In the genomic region with DNA sequence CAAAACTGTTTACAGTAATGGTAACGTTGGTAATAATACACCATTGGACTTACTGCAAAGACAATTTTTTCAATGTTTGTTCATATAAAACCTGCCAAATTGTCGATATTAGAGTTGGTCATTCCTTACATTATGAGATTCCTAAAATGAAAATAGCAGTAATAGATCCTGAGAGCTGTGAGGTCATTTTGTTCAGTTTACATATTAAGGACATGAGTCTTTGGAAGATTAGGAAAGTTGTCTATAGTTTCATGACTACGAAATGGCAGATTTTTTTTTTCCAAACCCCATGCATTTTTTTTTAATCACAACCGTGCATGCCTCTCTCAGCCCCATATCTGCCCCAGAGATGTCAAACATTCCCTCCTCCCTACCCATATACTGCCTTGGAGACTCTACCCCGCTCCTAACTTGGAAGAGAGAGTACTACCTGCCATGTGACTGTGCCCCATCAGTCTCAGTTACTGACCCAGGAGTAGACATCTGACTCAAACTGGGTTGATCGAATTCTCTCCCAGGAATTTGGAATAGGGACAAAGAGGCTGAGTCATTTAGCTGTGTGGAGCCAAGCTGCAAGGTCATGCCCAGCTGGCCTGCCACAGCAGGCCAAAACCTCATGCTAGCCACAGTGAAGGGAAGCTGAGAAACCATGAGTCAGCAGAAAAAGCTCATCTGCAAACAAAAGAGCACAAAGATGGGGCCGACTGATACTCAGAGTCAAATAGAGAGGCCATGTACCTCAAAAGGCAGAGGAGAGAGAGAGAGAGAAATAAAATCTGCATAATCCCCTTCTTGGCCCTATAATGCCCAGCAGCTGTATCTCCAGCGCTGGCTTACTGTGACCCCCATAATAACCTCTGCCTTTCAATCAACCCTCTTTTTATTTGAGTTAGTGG, we compare ENCODE assay signal across 9 cellular contexts. TPM values are rescaled to one million over a fixed set of nuclear protein-coding genes. Genes with fewer than 3 reads are reported as not detected.
DNase-seq lines count a peak whose midpoint lies in the region; FAIRE-seq and TF ChIP-seq lines count a peak whose summit lies in the region.
"Had no signal": no experiment of that assay in that cellular context is flagged by ENCODE, and none has a peak within 500 bp of the region (broad histone marks: within the 10 kb centered on the region; RNA-seq: fewer than 3 reads in every experiment).

No MANE protein-coding gene starts in this region.

- DNase-seq in AG08396 (ENCODE audit: low spot score), result peak; percentile 85
- no peak for DNase-seq in GM19239 (ENCODE audit: insufficient read length, low spot score)
- peak; percentile 97 for DNase-seq in M059J (ENCODE audit: low read depth)
- DNase-seq in amniotic epithelial cell (ENCODE audit: low read depth), result peak; percentile 87
- peak; percentile 82 for DNase-seq in right atrium auricular region (ENCODE audit: low spot score)
- peak; percentile 92 for DNase-seq in retinal pigment epithelial cell (ENCODE audit: low read depth)
- DNase-seq in NCI-H1436 (lab: John Stamatoyannopoulos, UW), result no peak
- DNase-seq in GM13976 (ENCODE audit: low spot score), result no peak

- no peaks in the 10 kb centered on the region for H3K9me3 ChIP-seq in right atrium auricular region

- H3K27me3 ChIP-seq in right atrium auricular region, result no peaks in the 10 kb centered on the region

- H3K4me3 ChIP-seq in right atrium auricular region (no peak overlapping the region), retinal pigment epithelial cell (ENCODE audit: low read length) (no peak overlapping the region)

- FAIRE-seq in GM19239 (lab: Jason Lieb, UNC), result peak; percentile 87
- FAIRE-seq: endometrium had no signal

- in situ Hi-C loops in GM13976 (cut with MboI; ENCODE audit: low sequenced_read_pairs, unreplicated experiment), result no loop called here

- peaks cover 0 to 13% of the 10 kb centered on the region in 2 donors for H3K4me1 ChIP-seq in right atrium auricular region

- TF ChIP-seq CTCF in right atrium auricular region (IDR thresholded peaks at IDR 0.05) (no peak), retinal pigment epithelial cell (conservative IDR thresholded peaks at IDR 0.05; ENCODE audit: low read depth, low read length) (no peak), GM13976 (IDR thresholded peaks at IDR 0.05; ENCODE audit: borderline replicate concordance, control extremely low read depth, extremely low read depth, insufficient read depth, missing control alignments) (no peak)

- H3K27ac ChIP-seq in right atrium auricular region, result peak overlapping the region; percentile 39 to 48

- no peaks in the 10 kb centered on the region for H3K36me3 ChIP-seq in right atrium auricular region

RNA-seq across cellular contexts. Expression of a gene that starts 21.0 kb away (rescaled TPM):
- total RNA-seq in M059J (2014; rRNA removed; shearing (Covaris generic)), result 6.2 and 19.5 TPM in 2 replicates
- 10 to 100 TPM; 27.2 to 29.4 TPM for total RNA-seq in right atrium auricular region

Comparison
In these comparisons a context has a peak if more than half of its experiments do, and no peak if none do; other contexts are left out.
1. DNase-seq: peak in AG08396 (single experiment), M059J (single experiment), amniotic epithelial cell (single experiment), right atrium auricular region (single experiment) and retinal pigment epithelial cell (single experiment); none in GM19239 (single experiment), NCI-H1436 (single experiment) and GM13976 (single experiment).